In the genomic region with DNA sequence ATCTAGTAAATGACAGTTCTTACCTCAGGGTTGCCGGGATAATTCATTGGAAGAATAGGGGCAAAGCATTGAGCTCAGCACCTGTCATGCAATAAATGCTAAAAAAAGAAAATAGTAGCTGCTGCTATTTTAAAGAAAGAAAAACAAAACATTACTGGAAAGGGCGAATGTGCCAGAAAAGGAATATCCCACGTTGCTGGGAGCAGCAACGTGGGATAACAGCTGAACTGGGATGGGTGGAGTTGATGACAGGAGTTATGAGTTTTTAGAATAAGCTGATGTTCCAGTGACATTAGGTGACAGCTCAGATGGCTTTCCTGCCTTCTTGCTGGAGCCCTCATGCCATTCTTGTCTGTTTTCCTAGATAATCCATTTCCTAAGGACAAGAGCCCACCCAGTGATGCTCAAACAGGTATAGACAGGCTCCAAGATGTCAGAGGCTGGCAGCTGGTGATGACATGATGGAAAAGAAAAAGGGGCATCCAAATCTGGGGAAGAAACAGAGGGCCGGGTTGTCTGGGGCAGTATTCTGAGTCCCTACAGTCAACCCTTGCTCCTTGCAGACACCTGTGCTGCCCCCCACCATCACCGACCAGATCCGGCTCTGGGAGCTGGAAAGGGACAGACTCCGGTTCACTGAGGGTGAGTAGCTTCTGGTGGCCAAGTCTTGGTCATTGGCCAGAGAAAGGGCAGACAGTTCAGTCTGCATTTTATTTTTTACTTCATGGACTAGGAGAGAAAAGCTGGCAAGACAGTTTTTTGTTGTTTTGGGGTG, we compare ENCODE assay signal across 8 cellular contexts. TPM values are rescaled to one million over a fixed set of nuclear protein-coding genes. Genes with fewer than 3 reads are reported as not detected.
DNase-seq lines count a peak whose midpoint lies in the region; ATAC-seq, FAIRE-seq and TF ChIP-seq lines count a peak whose summit lies in the region.

No MANE protein-coding gene starts in this region.

- H3K4me3 Mint-ChIP-seq in natural killer cell = peak overlapping the region; percentile 93

- H3K4me3 ChIP-seq in heart right ventricle = peak overlapping the region in 5 of 10 donors; percentile 57 to 86 (median 71)
- no peak overlapping the region for H3K4me3 ChIP-seq in colonic mucosa

- H3K9me3 Mint-ChIP-seq in natural killer cell = no peaks in the 10 kb centered on the region

- ATAC-seq in heart right ventricle (no peak), natural killer cell (no peak), HG03095 (IDR thresholded peaks at IDR 0.05; ENCODE audit: unreplicated experiment) (no peak)

- peaks cover 29 to 46% of the 10 kb centered on the region in 2 donors for H3K4me1 Mint-ChIP-seq in natural killer cell

- no peaks in the 10 kb centered on the region for H3K9me3 ChIP-seq in heart right ventricle
- no peaks in the 10 kb centered on the region for H3K9me3 ChIP-seq in colonic mucosa

- WGBS in heart right ventricle, 2 donors = 86 to 90% methylated on average over 8 of the region's 8 CpGs

- H3K27me3 ChIP-seq in heart right ventricle = no peaks in the 10 kb centered on the region
- no peaks in the 10 kb centered on the region for H3K27me3 ChIP-seq in colonic mucosa

- intact Hi-C loops in heart right ventricle (cut with DNase I) = loop anchor here in 3 of 10 donors (5.0 to 10.0 kb wide), 2 partner anchors 132 to 159 kb away; no protein-coding TSS in a partner anchor
- intact Hi-C loops in cardiac septum (cut with DNase I) = loop anchor here (5.0 kb wide), 1 partner anchor 36 kb away; no protein-coding TSS in a partner anchor
- intact Hi-C loops in colonic mucosa (cut with DNase I) = no loop called here
- intact Hi-C loops in natural killer cell (cut with micrococcal nuclease) = loop anchor here (10.0 kb wide), 1 partner anchor 172 kb away; no protein-coding TSS in a partner anchor

- H3K36me3 Mint-ChIP-seq in natural killer cell = peaks cover 6% of the 10 kb centered on the region

- TF ChIP-seq CTCF in heart right ventricle (IDR thresholded peaks at IDR 0.05) (no peak), colonic mucosa (IDR thresholded peaks at IDR 0.05) (no peak), natural killer cell (IDR thresholded peaks at IDR 0.05) (no peak)

- H3K27ac ChIP-seq in heart right ventricle (peak overlapping the region in 8 of 10 donors; percentile 92 to 98 (median 94)), colonic mucosa (peak overlapping the region; percentile 80)

- H3K27ac Mint-ChIP-seq in natural killer cell = peak overlapping the region; percentile 4 to 41

- H3K36me3 ChIP-seq in heart right ventricle (peaks cover 0 to 58% (median 25%) of the 10 kb centered on the region in 9 donors), colonic mucosa (no peaks in the 10 kb centered on the region)

- no peak for DNase-seq in heart right ventricle
- DNase-seq in cardiac septum (ENCODE audit: low spot score) = no peak
- no peak for DNase-seq in colonic mucosa
- DNase-seq in natural killer cell = no peak
- no peak for DNase-seq in NCI-H446 (lab: John Stamatoyannopoulos, UW)
- DNase-seq in HTR-8/SVneo (ENCODE audit: insufficient read length, low spot score) = no peak
- DNase-seq in iPS-NIHi7 (ENCODE audit: extremely low spot score) = no peak

- H3K4me1 ChIP-seq in heart right ventricle = peaks cover 5 to 40% (median 33%) of the 10 kb centered on the region in 9 donors
- peaks cover 6% of the 10 kb centered on the region for H3K4me1 ChIP-seq in colonic mucosa

- no peak for FAIRE-seq in HTR-8/SVneo (lab: Jason Lieb, UNC)

- no peaks in the 10 kb centered on the region for H3K27me3 Mint-ChIP-seq in natural killer cell (ENCODE audit: low read depth in 2 of 2)

- H3K9ac ChIP-seq in colonic mucosa (ENCODE audit: low read depth in 2 of 2, low read length in 2 of 2) = peak overlapping the region in 1 of 2 donors; percentile 70

RNA-seq across cellular contexts. Expression of gene VARS2, which starts 1.1 kb away (rescaled TPM):
- total RNA-seq in heart right ventricle (10 to 100 TPM; 13.4 to 28.4 (median 22.5) TPM), cardiac septum (24.7 TPM), colonic mucosa (10 to 100 TPM; 27.5 to 55.6 TPM), natural killer cell (10 to 100 TPM; 16.9 to 36.7 (median 24.5) TPM)
- 10 to 100 TPM in 1 of 2 donors, 1 to 10 TPM in 1; 9.3 to 26.0 TPM for polyA plus RNA-seq in heart right ventricle

RNA-seq across cellular contexts. Expression of gene GTF2H4, which starts 4.9 kb away (rescaled TPM):
- total RNA-seq in heart right ventricle (10 to 100 TPM in 8 of 10 donors, 1 to 10 TPM in 2; 8.3 to 25.1 (median 12.5) TPM), cardiac septum (16.0 TPM), colonic mucosa (10 to 100 TPM; 15.8 to 25.7 TPM), natural killer cell (10 to 100 TPM; 13.5 to 17.9 (median 15.7) TPM)
- 10 to 100 TPM; 15.9 to 27.0 TPM for polyA plus RNA-seq in heart right ventricle

RNA-seq across cellular contexts. Expression of gene SFTA2, which starts 19.0 kb away (rescaled TPM):
- total RNA-seq in heart right ventricle = not detected
- polyA plus RNA-seq in heart right ventricle = not detected
- total RNA-seq in cardiac septum = not detected
- total RNA-seq in colonic mucosa = 1 to 10 TPM in 1 of 2 donors, not detected in 1; 1.3 TPM
- not detected for total RNA-seq in natural killer cell

RNA-seq across cellular contexts. Expression of gene MUCL3, which starts 27.8 kb away (rescaled TPM):
- total RNA-seq in heart right ventricle (under 1 TPM in 1 of 10 donors, not detected in 9; 0.08 TPM), cardiac septum (not detected), colonic mucosa (under 1 TPM in 1 of 2 donors, not detected in 1; 0.30 TPM), natural killer cell (not detected)
- polyA plus RNA-seq in heart right ventricle = not detected

RNA-seq across cellular contexts. Expression of gene DDR1, which starts 28.6 kb away (rescaled TPM):
- 10 to 100 TPM; 15.5 to 49.2 (median 26.9) TPM for total RNA-seq in heart right ventricle
- polyA plus RNA-seq in heart right ventricle = 10 to 100 TPM in 1 of 2 donors, 1 to 10 TPM in 1; 7.3 to 12.1 TPM
- 61.4 TPM for total RNA-seq in cardiac septum
- total RNA-seq in colonic mucosa = 100 to 1,000 TPM; 261 to 267 TPM
- total RNA-seq in natural killer cell = 1 to 10 TPM; 2.6 to 7.4 (median 5.2) TPM
